16 cellular contexts compared by ENCODE assay signal in genomic region chr2:229627728-229628127, GRCh38.
"Had no signal": no experiment of that assay in that cellular context is flagged by ENCODE, and none has a peak within 500 bp of the region (broad histone marks: within the 10 kb centered on the region; RNA-seq: fewer than 3 reads in every experiment).

No MANE protein-coding gene starts in this region.

- H3K4me3 ChIP-seq: lower lobe of right lung, tibial artery, uterus had no signal

- H2AFZ ChIP-seq: parathyroid adenoma had no signal

- ATAC-seq: activated CD4-positive, CD25-positive, alpha-beta regulatory T cell treated with anti-CD3 and anti-CD28 coated beads, Interleukin-2, amount 50 U/mL, for 24 hours; left cardiac atrium; lower lobe of right lung had no signal

- H3K9me3 Mint-ChIP-seq: activated naive CD8-positive, alpha-beta T cell treated with anti-CD3 and anti-CD28 coated beads for 36 hours; activated T-helper 1 cell treated with anti-CD3 and anti-CD28 coated beads, Interleukin-12 subunit alpha, Interleukin-12 subunit beta, Interleukin-2, Interleukin-4 antibody, amounts not matched to agents 30 ng/mL and 10 ng/mL and 1 ng/mL, durations not matched to agents 14 hours and 24 hours and 36 hours had no signal

- H3K27me3 Mint-ChIP-seq: brain had no signal

- H3K4me1 ChIP-seq: lower lobe of right lung, parathyroid adenoma, tibial artery, uterus had no signal

- H3K9ac ChIP-seq: parathyroid adenoma had no signal

- H3K4me1 Mint-ChIP-seq: activated naive CD8-positive, alpha-beta T cell treated with anti-CD3 and anti-CD28 coated beads for 36 hours; immature natural killer cell had no signal

- H3K36me3 Mint-ChIP-seq: activated naive CD8-positive, alpha-beta T cell treated with anti-CD3 and anti-CD28 coated beads for 36 hours; immature natural killer cell; naive B cell had no signal

- DNase-seq: activated naive CD8-positive, alpha-beta T cell treated with anti-CD3 and anti-CD28 coated beads for 36 hours; cortex of kidney; effector CD8-positive, alpha-beta T cell; foreskin melanocyte; immature natural killer cell; left cardiac atrium; lower lobe of right lung; naive B cell; stimulated activated naive CD4-positive, alpha-beta T cell; tibial artery; uterus had no signal

- H3K4me3 Mint-ChIP-seq: activated naive CD8-positive, alpha-beta T cell treated with anti-CD3 and anti-CD28 coated beads for 36 hours; activated T-helper 1 cell treated with anti-CD3 and anti-CD28 coated beads, Interleukin-12 subunit alpha, Interleukin-12 subunit beta, Interleukin-2, Interleukin-4 antibody, amounts not matched to agents 30 ng/mL and 10 ng/mL and 1 ng/mL, durations not matched to agents 14 hours and 24 hours and 36 hours; brain; immature natural killer cell; naive B cell had no signal

- H3K27ac ChIP-seq: lower lobe of right lung, neutrophil, parathyroid adenoma, tibial artery, uterus had no signal

- H3K9me3 ChIP-seq: lower lobe of right lung, neutrophil, tibial artery, uterus had no signal

- H3K27ac Mint-ChIP-seq: activated naive CD8-positive, alpha-beta T cell treated with anti-CD3 and anti-CD28 coated beads for 36 hours; activated T-helper 1 cell treated with anti-CD3 and anti-CD28 coated beads, Interleukin-12 subunit alpha, Interleukin-12 subunit beta, Interleukin-2, Interleukin-4 antibody, amounts not matched to agents 30 ng/mL and 10 ng/mL and 1 ng/mL, durations not matched to agents 14 hours and 24 hours and 36 hours; immature natural killer cell; naive B cell had no signal

- H3K36me3 ChIP-seq: lower lobe of right lung, neutrophil, tibial artery, uterus had no signal

- H3K27me3 ChIP-seq: neutrophil, uterus had no signal
